In genomic region chr20:4504814-4505213, GRCh38 we compare ENCODE assay signal across 8 cellular contexts.
"Had no signal": no experiment of that assay in that cellular context is flagged by ENCODE, and none has a peak within 500 bp of the region (broad histone marks: within the 10 kb centered on the region; RNA-seq: fewer than 3 reads in every experiment).

No MANE protein-coding gene starts in this region.

- ATAC-seq: GM12878 had no signal

- H3K4me3 ChIP-seq: GM12878 had no signal

- FAIRE-seq: G401.6, GM12878, GM12891, GM12892, GM18507, GM19239 had no signal

- DNase-seq: GDM1, GF-D8 had no signal
